ENCODE assay signal across 15 cellular contexts in genomic region chr6:14831070-14831469, GRCh38.
DNase-seq lines count a peak whose midpoint lies in the region; ATAC-seq and TF ChIP-seq lines count a peak whose summit lies in the region.
"Had no signal": no experiment of that assay in that cellular context is flagged by ENCODE, and none has a peak within 500 bp of the region (broad histone marks: within the 10 kb centered on the region; RNA-seq: fewer than 3 reads in every experiment).

No MANE protein-coding gene starts in this region.

- TF ChIP-seq CTCF in endodermal cell (conservative IDR thresholded peaks at IDR 0.05) (no peak), neural crest cell (conservative IDR thresholded peaks at IDR 0.05) (no peak), spleen (IDR thresholded peaks at IDR 0.05 in 8 of 11, conservative IDR thresholded peaks at IDR 0.05 in 3 of 11) (no peak)

- H3K27me3 Mint-ChIP-seq in activated naive CD8-positive, alpha-beta T cell treated with anti-CD3 and anti-CD28 coated beads, Interleukin-2, amount 50 U/mL, for 24 hours, result peaks cover 11% of the 10 kb centered on the region
- H3K27me3 Mint-ChIP-seq in activated naive CD8-positive, alpha-beta T cell treated with anti-CD3 and anti-CD28 coated beads for 36 hours, result peaks cover 12% of the 10 kb centered on the region
- H3K27me3 Mint-ChIP-seq in endodermal cell (ENCODE audit: insufficient read depth) (peaks cover 27% of the 10 kb centered on the region), neural crest cell (ENCODE audit: low read depth) (no peaks in the 10 kb centered on the region)

- H3K27me3 ChIP-seq in endodermal cell (ENCODE audit: control insufficient read depth, insufficient read depth, low read length, poor library complexity, severe bottlenecking) (peaks cover 16% of the 10 kb centered on the region), spleen (replicated peaks in 1 of 7) (no peaks in the 10 kb centered on the region)
- H3K27me3 ChIP-seq: BLaER1 had no signal

- no peak overlapping the region for H3K4me3 Mint-ChIP-seq in activated naive CD8-positive, alpha-beta T cell treated with anti-CD3 and anti-CD28 coated beads, Interleukin-2, amount 50 U/mL, for 24 hours
- no peak overlapping the region for H3K4me3 Mint-ChIP-seq in activated naive CD8-positive, alpha-beta T cell treated with anti-CD3 and anti-CD28 coated beads for 36 hours
- H3K4me3 Mint-ChIP-seq in endodermal cell, result no peak overlapping the region
- peak overlapping the region; percentile 32 for H3K4me3 Mint-ChIP-seq in neural crest cell

- H3K4me3 ChIP-seq in endodermal cell (ENCODE audit: low read length) (peak overlapping the region; percentile 21), spleen (no peak overlapping the region)
- H3K4me3 ChIP-seq: BLaER1, K562 had no signal

- no peaks in the 10 kb centered on the region for H3K9me3 Mint-ChIP-seq in activated naive CD8-positive, alpha-beta T cell treated with anti-CD3 and anti-CD28 coated beads, Interleukin-2, amount 50 U/mL, for 24 hours
- no peaks in the 10 kb centered on the region for H3K9me3 Mint-ChIP-seq in activated naive CD8-positive, alpha-beta T cell treated with anti-CD3 and anti-CD28 coated beads for 36 hours
- H3K9me3 Mint-ChIP-seq in endodermal cell (no peaks in the 10 kb centered on the region), neural crest cell (no peaks in the 10 kb centered on the region)

- H3K9me3 ChIP-seq in endodermal cell (ENCODE audit: control insufficient read depth, low read length), result peaks cover 3% of the 10 kb centered on the region
- no peaks in the 10 kb centered on the region for H3K9me3 ChIP-seq in spleen
- H3K9me3 ChIP-seq: BLaER1 had no signal

- intact Hi-C loops in spleen (cut with DNase I; ENCODE audit: low total_unique reads), result no loop called here

- no peaks in the 10 kb centered on the region for H3K36me3 Mint-ChIP-seq in activated naive CD8-positive, alpha-beta T cell treated with anti-CD3 and anti-CD28 coated beads, Interleukin-2, amount 50 U/mL, for 24 hours (ENCODE audit: low read depth)
- peaks cover 1% of the 10 kb centered on the region for H3K36me3 Mint-ChIP-seq in activated naive CD8-positive, alpha-beta T cell treated with anti-CD3 and anti-CD28 coated beads for 36 hours
- H3K36me3 Mint-ChIP-seq in endodermal cell (ENCODE audit: low read depth) (no peaks in the 10 kb centered on the region), neural crest cell (ENCODE audit: low read depth) (no peaks in the 10 kb centered on the region)

- H3K4me1 Mint-ChIP-seq in activated naive CD8-positive, alpha-beta T cell treated with anti-CD3 and anti-CD28 coated beads, Interleukin-2, amount 50 U/mL, for 24 hours, result peaks cover 4% of the 10 kb centered on the region
- peaks cover 3% of the 10 kb centered on the region for H3K4me1 Mint-ChIP-seq in activated naive CD8-positive, alpha-beta T cell treated with anti-CD3 and anti-CD28 coated beads for 36 hours
- H3K4me1 Mint-ChIP-seq in endodermal cell (peaks cover 45% of the 10 kb centered on the region), neural crest cell (peaks cover 60% of the 10 kb centered on the region)

- H3K4me1 ChIP-seq in endodermal cell (ENCODE audit: control insufficient read depth, insufficient read depth, low read length), result peaks cover 7% of the 10 kb centered on the region
- H3K4me1 ChIP-seq in spleen, result peaks cover 0 to 18% (median 2%) of the 10 kb centered on the region in 6 donors
- H3K4me1 ChIP-seq: BLaER1 had no signal

- no peak for ATAC-seq in activated naive CD8-positive, alpha-beta T cell treated with anti-CD3 and anti-CD28 coated beads, Interleukin-2, amount 50 U/mL, for 24 hours
- ATAC-seq in HG03520 (IDR thresholded peaks at IDR 0.05; ENCODE audit: unreplicated experiment), result no peak
- ATAC-seq: HCT116, K562 had no signal

- H3K27ac ChIP-seq in endodermal cell (ENCODE audit: low read depth, low read length) (no peak overlapping the region), spleen (no peak overlapping the region)
- H3K27ac ChIP-seq: 22Rv1, BLaER1 had no signal

- no peak for TF ChIP-seq POLR2A in spleen (IDR thresholded peaks at IDR 0.05)

- no peak overlapping the region for H3K9ac ChIP-seq in endodermal cell (ENCODE audit: extremely low read depth, low read length, poor library complexity, severe bottlenecking)
- H3K9ac ChIP-seq: BLaER1 had no signal

- no peak for DNase-seq in activated naive CD8-positive, alpha-beta T cell treated with anti-CD3 and anti-CD28 coated beads, Interleukin-2, amount 50 U/mL, for 24 hours
- DNase-seq in activated naive CD8-positive, alpha-beta T cell treated with anti-CD3 and anti-CD28 coated beads for 36 hours, result no peak
- no peak for DNase-seq in endodermal cell
- DNase-seq in neural crest cell (ENCODE audit: low read depth, low spot score), result no peak
- no peak for DNase-seq in spleen
- no peak for DNase-seq in stimulated activated CD4-positive, alpha-beta T cell treated with anti-CD3 and anti-CD28 coated beads, Interleukin-12 subunit alpha, Interleukin-12 subunit beta, amount 100 ng/mL, for 4 hours
- no peak for DNase-seq in AG08396 (ENCODE audit: low spot score)
- DNase-seq: AML-193, DMS53, GF-D8 had no signal

- H3K36me3 ChIP-seq in endodermal cell (ENCODE audit: control insufficient read depth, insufficient read depth, low read length), result no peaks in the 10 kb centered on the region
- H3K36me3 ChIP-seq in spleen, result no peaks in the 10 kb centered on the region
- H3K36me3 ChIP-seq: BLaER1 had no signal

- WGBS in endodermal cell (ENCODE audit: insufficient coverage in 1 of 2, insufficient read length in 1 of 2), 2 experiments, result 81 to 84% methylated on average over 2 to 5 of the region's 5 CpGs
- WGBS in spleen, 5 donors, result 87 to 97% (median 94%) methylated on average over 5 of the region's 5 CpGs

- peak overlapping the region; percentile 25 for H3K27ac Mint-ChIP-seq in activated naive CD8-positive, alpha-beta T cell treated with anti-CD3 and anti-CD28 coated beads, Interleukin-2, amount 50 U/mL, for 24 hours
- no peak overlapping the region for H3K27ac Mint-ChIP-seq in activated naive CD8-positive, alpha-beta T cell treated with anti-CD3 and anti-CD28 coated beads for 36 hours
- H3K27ac Mint-ChIP-seq in endodermal cell, result peak overlapping the region; percentile 12
- peak overlapping the region; percentile 91 for H3K27ac Mint-ChIP-seq in neural crest cell (ENCODE audit: unreplicated experiment)
